ENCODE assay signal across 26 cellular contexts in genomic region chr5:87803352-87803751, GRCh38.
"Had no signal": no experiment of that assay in that cellular context is flagged by ENCODE, and none has a peak within 500 bp of the region (broad histone marks: within the 10 kb centered on the region; RNA-seq: fewer than 3 reads in every experiment).

No MANE protein-coding gene starts in this region.

- ATAC-seq: effector memory CD8-positive, alpha-beta T cell; esophagus mucosa; gastrocnemius medialis; heart right ventricle; left cardiac atrium; left lung; left ventricle myocardium superior; lower lobe of right lung; mucosa of descending colon had no signal

- H3K36me3 ChIP-seq: colonic mucosa, esophagus squamous epithelium, gastrocnemius medialis, heart right ventricle, left lung, lower lobe of right lung had no signal

- H3K9me3 ChIP-seq: colonic mucosa, esophagus squamous epithelium, gastrocnemius medialis, lower lobe of right lung, mucosa of descending colon had no signal

- H3K27ac ChIP-seq: colonic mucosa, epithelial cell of prostate, esophagus squamous epithelium, gastrocnemius medialis, heart right ventricle, left lung, lower lobe of right lung had no signal

- H3K4me3 ChIP-seq: colonic mucosa, esophagus squamous epithelium, gastrocnemius medialis, heart right ventricle, left lung, lower lobe of right lung, mucosa of descending colon had no signal

- H3K4me1 ChIP-seq: colonic mucosa, esophagus squamous epithelium, gastrocnemius medialis, heart right ventricle, left lung, lower lobe of right lung had no signal

- H3K27me3 ChIP-seq: colonic mucosa, esophagus squamous epithelium, left lung had no signal

- DNase-seq: colonic mucosa; cortex of kidney; effector CD8-positive, alpha-beta T cell; effector memory CD8-positive, alpha-beta T cell; endodermal cell; erythroblast; esophagus squamous epithelium; foreskin fibroblast; foreskin melanocyte; gastrocnemius medialis; glutamatergic neuron; head of caudate nucleus; heart right ventricle; hippocampal formation; left cardiac atrium; left lung; left ventricle myocardium superior; lower lobe of right lung; mesenchymal stem cell; mucosa of descending colon; naive B cell had no signal

- FAIRE-seq: endometrium, islet of Langerhans, keratinocyte had no signal
